Comparison of ENCODE assay signal across 8 cellular contexts in the genomic region with DNA sequence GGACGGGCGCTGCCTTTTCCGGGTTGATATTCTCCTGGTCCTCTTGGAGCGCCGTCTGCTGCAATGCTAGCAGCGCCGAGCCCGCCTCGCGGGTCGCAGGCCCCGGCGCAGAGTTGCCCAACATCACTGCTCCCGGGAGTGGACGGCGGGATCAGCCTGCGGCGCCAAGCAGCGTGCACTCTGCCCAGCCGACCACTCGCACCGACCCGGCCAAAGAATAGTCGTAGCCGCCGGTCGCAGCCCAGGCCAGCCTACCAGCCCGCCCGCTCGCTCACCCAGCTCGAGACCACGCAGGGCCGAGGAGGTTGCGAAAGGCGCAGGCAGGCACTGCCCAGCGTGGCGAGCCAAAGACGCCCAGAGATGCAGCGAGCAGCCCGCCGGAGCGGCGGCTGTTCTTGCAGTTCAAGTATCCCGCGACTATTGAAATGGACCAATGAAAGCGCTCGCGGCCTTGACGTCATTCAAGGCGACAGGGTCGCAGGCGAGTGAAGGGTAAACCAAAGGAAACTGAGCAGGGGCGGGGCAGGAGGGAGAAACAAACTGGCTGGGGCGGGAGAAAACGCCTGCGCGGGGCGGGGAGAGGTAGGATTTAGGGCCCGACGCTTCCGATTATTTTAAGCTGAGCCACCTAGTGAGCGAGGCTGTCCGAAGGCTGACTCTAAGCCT. TPM values are rescaled to one million over a fixed set of nuclear protein-coding genes. Genes with fewer than 3 reads are reported as not detected.
DNase-seq lines count a peak whose midpoint lies in the region; ATAC-seq and TF ChIP-seq lines count a peak whose summit lies in the region.

A gene (minus strand): TSS at position 379 of the 666 bp plus-strand sequence. CDS start 255 bp downstream, at position 124.

- peak; percentile 98 for ATAC-seq in effector memory CD8-positive, alpha-beta T cell (replicated peaks)

- peaks cover 14 to 15% of the 10 kb centered on the region in 2 donors for H3K4me1 Mint-ChIP-seq in effector memory CD8-positive, alpha-beta T cell (ENCODE audit: low read depth in 2 of 2)

- POLR2A ChIA-PET in activated CD8-positive, alpha-beta memory T cell treated with anti-CD3 and anti-CD28 coated beads for 36 hours (lab: Charles Lee), result interaction anchor here (0.7 kb wide), 1 partner anchor 46 kb away, joined by 5 read pairs; a partner anchor contains a TSS

- H3K9me3 Mint-ChIP-seq in effector memory CD8-positive, alpha-beta T cell, result no peaks in the 10 kb centered on the region

- TF ChIP-seq CTCF in GM20000 (IDR thresholded peaks at IDR 0.05; ENCODE audit: extremely low read depth, missing control alignments), result no peak

- DNase-seq in CMK (ENCODE audit: low read depth) (peak; percentile 88), GM20000 (ENCODE audit: low spot score) (peak; percentile 96), HT-29 (ENCODE audit: low spot score) (peak; percentile 98), NOMO-1 (lab: John Stamatoyannopoulos, UW; ENCODE audit: unreplicated experiment in 2 of 2) (peak; percentile 95 to 97), medulla oblongata (ENCODE audit: extremely low spot score) (peak; percentile 98)
- peak; percentile 96 to 98 (median 96) for DNase-seq in effector memory CD8-positive, alpha-beta T cell
- DNase-seq in stimulated activated CD8-positive, alpha-beta memory T cell treated with anti-CD3 and anti-CD28 coated beads, Interleukin-12 subunit alpha, Interleukin-12 subunit beta, amount 100 ng/mL, for 1 hour (ENCODE audit: low read depth), result peak; percentile 96

- peak within 1 kb of the TSS; percentile 79 to 85 for H3K27ac Mint-ChIP-seq in effector memory CD8-positive, alpha-beta T cell

- H3K36me3 Mint-ChIP-seq in effector memory CD8-positive, alpha-beta T cell (ENCODE audit: insufficient read depth), result peaks cover 16% of the 10 kb centered on the region

- H3K4me3 Mint-ChIP-seq in effector memory CD8-positive, alpha-beta T cell, result peak within 1 kb of the TSS; percentile 90 to 93

- CTCF ChIA-PET in activated CD8-positive, alpha-beta memory T cell treated with anti-CD3 and anti-CD28 coated beads for 36 hours (lab: Charles Lee), result interaction anchor here (1.5 kb wide), 1 partner anchor 22 kb away, joined by 3 read pairs; a partner anchor contains a TSS

- H3K27me3 Mint-ChIP-seq in effector memory CD8-positive, alpha-beta T cell, result no peaks in the 10 kb centered on the region

RNA-seq across cellular contexts. Expression of the gene that starts here (rescaled TPM):
- total RNA-seq in HT-29 (2014; rRNA removed; shearing (Covaris generic)), result 90.9 and 94.6 TPM in 2 replicates
- total RNA-seq in activated CD8-positive, alpha-beta memory T cell treated with anti-CD3 and anti-CD28 coated beads for 36 hours, result 10 to 100 TPM; 91.2 to 92.3 TPM

Comparison
In these comparisons a context has a peak if more than half of its experiments do, and no peak if none do; other contexts are left out.
1. Peak in every context shown above with its lines: DNase-seq and ATAC-seq.